Comparison of ENCODE assay signal across 1 cellular context in the genomic region with DNA sequence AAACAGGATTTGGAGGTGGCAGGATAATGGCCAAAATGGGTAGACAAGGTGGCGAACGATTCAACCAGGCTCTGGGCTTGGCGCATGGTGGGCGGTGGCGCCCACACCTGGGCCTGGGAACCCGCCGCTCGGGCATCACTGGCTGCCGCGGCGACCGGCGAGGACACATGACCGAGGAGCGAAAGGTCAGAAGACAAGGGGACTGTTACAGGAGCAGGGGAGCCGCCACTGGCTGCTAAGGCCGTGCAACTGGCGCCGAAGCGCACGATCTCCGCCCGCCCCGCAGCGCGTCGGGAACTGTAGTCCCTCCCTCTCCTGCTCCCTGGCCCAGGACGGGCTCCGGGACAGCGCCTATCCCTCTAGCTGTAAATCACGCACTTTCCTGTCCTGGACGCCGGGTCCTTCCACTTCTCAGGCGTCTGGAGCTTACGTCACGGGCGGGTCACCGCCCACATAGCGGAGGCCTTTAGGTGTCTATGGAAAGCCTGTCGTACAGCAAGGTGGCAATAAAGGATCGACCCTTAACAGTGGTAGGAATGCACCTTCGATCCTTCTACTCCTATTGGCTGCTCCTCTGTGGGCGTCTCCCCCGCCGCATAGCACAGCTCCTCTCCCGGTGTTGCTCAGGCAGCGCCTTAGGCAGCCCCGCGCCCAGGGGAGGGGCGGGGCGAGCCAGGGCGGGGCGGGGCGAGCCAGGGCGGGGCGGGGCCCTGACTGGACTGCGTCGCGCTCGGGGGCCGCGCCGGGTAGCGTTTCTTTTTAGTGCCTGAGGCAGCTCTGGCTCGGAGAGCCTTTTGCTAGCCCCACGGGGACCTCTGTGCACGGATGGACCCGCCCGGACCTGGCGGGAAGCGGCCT.
TF ChIP-seq lines count a peak whose summit lies in the region.

ICE1 (plus strand) TSS at position 717 of the 858 bp plus-strand sequence. CDS start 239 bp downstream, outside the sequence.

TF ChIP-seq in HepG2, 621 proteins besides CTCF, POLR2A, EP300 and RAD21 (continued from another document and continues in another):
- TF ChIP-seq TMF1 (CRISPR knock-in tag; IDR thresholded peaks at IDR 0.05; ENCODE audit: low read depth) (0 out of 2 replicates have a peak, but pooled peaks have one; percentile 34), SYNCRIP (IDR thresholded peaks at IDR 0.05; ENCODE audit: insufficient read depth, low read depth, low read length) (no peak), AGO2 (optimal IDR thresholded peaks at IDR 0.05; ENCODE audit: low read depth, low read length) (no peak), ZNF605 (CRISPR knock-in tag; IDR thresholded peaks at IDR 0.05) (0 out of 2 replicates have a peak, but pooled peaks have one; percentile 21), EEA1 (CRISPR knock-in tag; IDR thresholded peaks at IDR 0.05; ENCODE audit: borderline replicate concordance) (no peak), CSRNP1 (CRISPR knock-in tag; IDR thresholded peaks at IDR 0.05) (peak; percentile 54; the same call in 1 of the 2 replicates), GMEB2 (CRISPR knock-in tag; IDR thresholded peaks at IDR 0.05; ENCODE audit: low read depth) (peak; percentile 73), ZBTB33 (CRISPR knock-in tag; IDR thresholded peaks at IDR 0.05) (no peak), ELF3 (CRISPR knock-in tag; IDR thresholded peaks at IDR 0.05) (peak; percentile 50; the same call in 1 of the 2 replicates), ZNF577 (CRISPR knock-in tag; IDR thresholded peaks at IDR 0.05; ENCODE audit: borderline replicate concordance, low read depth) (no peak), ZNF646 (CRISPR knock-in tag; IDR thresholded peaks at IDR 0.05) (no peak), MLX (CRISPR knock-in tag; IDR thresholded peaks at IDR 0.05) (no peak), DMAP1 (CRISPR knock-in tag; IDR thresholded peaks at IDR 0.05) (peak; percentile 80), GFI1 (CRISPR knock-in tag; IDR thresholded peaks at IDR 0.05; ENCODE audit: borderline replicate concordance) (peak; percentile 88; the same call in 1 of the 2 replicates), GPBP1L1 (CRISPR knock-in tag; IDR thresholded peaks at IDR 0.05) (no peak), NFE2 (CRISPR knock-in tag; IDR thresholded peaks at IDR 0.05) (no peak), GABPA (IDR thresholded peaks at IDR 0.05; ENCODE audit: low read depth, low read length) (no peak), GABPA (CRISPR knock-in tag; IDR thresholded peaks at IDR 0.05; ENCODE audit: low read depth) (peak; percentile 79), JDP2 (CRISPR knock-in tag; IDR thresholded peaks at IDR 0.05; ENCODE audit: borderline replicate concordance) (no peak), MAFG (CRISPR knock-in tag; IDR thresholded peaks at IDR 0.05) (no peak), ZNF652 (CRISPR knock-in tag; IDR thresholded peaks at IDR 0.05; ENCODE audit: borderline replicate concordance, low read depth) (no peak; the same call in 1 of the 2 replicates), HOXA9 (CRISPR knock-in tag; IDR thresholded peaks at IDR 0.05; ENCODE audit: borderline replicate concordance) (peak; percentile 100), GTF3A (CRISPR knock-in tag; conservative IDR thresholded peaks at IDR 0.05) (no peak), ZNF513 (CRISPR knock-in tag; conservative IDR thresholded peaks at IDR 0.05) (no peak), ZNF816 (CRISPR knock-in tag; IDR thresholded peaks at IDR 0.05; ENCODE audit: borderline replicate concordance) (no peak)
- TF ChIP-seq, protein P1, sequence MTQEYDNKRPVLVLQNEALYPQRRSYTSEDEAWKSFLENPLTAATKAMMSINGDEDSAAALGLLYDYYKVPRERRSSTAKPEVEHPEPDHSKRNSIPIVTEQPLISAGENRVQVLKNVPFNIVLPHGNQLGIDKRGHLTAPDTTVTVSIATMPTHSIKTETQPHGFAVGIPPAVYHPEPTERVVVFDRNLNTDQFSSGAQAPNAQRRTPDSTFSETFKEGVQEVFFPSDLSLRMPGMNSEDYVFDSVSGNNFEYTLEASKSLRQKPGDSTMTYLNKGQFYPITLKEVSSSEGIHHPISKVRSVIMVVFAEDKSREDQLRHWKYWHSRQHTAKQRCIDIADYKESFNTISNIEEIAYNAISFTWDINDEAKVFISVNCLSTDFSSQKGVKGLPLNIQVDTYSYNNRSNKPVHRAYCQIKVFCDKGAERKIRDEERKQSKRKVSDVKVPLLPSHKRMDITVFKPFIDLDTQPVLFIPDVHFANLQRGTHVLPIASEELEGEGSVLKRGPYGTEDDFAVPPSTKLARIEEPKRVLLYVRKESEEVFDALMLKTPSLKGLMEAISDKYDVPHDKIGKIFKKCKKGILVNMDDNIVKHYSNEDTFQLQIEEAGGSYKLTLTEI (CRISPR knock-in tag; conservative IDR thresholded peaks at IDR 0.05): no peak
- TF ChIP-seq, protein P2, sequence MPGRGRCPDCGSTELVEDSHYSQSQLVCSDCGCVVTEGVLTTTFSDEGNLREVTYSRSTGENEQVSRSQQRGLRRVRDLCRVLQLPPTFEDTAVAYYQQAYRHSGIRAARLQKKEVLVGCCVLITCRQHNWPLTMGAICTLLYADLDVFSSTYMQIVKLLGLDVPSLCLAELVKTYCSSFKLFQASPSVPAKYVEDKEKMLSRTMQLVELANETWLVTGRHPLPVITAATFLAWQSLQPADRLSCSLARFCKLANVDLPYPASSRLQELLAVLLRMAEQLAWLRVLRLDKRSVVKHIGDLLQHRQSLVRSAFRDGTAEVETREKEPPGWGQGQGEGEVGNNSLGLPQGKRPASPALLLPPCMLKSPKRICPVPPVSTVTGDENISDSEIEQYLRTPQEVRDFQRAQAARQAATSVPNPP (CRISPR knock-in tag; IDR thresholded peaks at IDR 0.05): peak; percentile 69; the same call in 1 of the 2 replicates
- TF ChIP-seq, protein P3, sequence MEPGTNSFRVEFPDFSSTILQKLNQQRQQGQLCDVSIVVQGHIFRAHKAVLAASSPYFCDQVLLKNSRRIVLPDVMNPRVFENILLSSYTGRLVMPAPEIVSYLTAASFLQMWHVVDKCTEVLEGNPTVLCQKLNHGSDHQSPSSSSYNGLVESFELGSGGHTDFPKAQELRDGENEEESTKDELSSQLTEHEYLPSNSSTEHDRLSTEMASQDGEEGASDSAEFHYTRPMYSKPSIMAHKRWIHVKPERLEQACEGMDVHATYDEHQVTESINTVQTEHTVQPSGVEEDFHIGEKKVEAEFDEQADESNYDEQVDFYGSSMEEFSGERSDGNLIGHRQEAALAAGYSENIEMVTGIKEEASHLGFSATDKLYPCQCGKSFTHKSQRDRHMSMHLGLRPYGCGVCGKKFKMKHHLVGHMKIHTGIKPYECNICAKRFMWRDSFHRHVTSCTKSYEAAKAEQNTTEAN (CRISPR knock-in tag; conservative IDR thresholded peaks at IDR 0.05): no peak
